9 cellular contexts compared by ENCODE assay signal in the genomic region with DNA sequence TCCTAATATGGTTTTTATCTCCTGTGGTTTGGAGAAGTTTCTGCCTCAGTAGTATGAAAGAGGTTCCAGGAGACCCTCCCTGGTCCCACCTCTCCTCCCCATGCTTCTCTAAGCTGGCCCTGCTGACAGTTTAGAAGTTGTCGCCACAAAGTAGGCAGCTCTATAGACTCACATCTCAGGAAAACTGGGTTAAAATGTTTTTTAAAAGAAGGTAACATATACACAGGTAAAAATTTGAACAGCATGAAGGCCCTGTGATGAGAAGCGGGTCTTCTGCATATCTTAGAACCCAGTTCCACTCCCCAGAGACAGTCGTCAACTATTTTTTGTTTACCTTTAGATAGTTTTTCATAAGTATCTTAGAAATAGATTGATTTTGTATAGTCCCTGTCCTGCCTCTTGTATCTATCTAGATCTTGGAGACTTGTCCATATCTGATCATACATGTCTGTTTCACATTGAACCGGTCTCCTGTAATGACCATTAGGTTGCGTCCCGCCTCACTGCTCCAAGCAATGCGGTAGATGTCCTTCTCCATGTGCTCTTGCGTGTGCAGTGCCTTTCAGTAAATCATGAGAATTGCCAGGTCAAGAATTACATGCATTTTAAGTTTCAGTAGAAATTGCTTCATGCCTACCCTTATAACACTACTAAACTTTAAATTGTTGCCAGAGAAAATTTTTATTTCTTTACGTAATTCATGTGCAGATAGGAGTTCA. TPM values are rescaled to one million over a fixed set of nuclear protein-coding genes. Genes with fewer than 3 reads are reported as not detected.
DNase-seq lines count a peak whose midpoint lies in the region; ATAC-seq and TF ChIP-seq lines count a peak whose summit lies in the region.
"Had no signal": no experiment of that assay in that cellular context is flagged by ENCODE, and none has a peak within 500 bp of the region (broad histone marks: within the 10 kb centered on the region; RNA-seq: fewer than 3 reads in every experiment).

No MANE protein-coding gene starts in this region.

- peaks cover 3% of the 10 kb centered on the region for H4K20me1 ChIP-seq in hepatocyte (ENCODE audit: insufficient read depth, poor library complexity, severe bottlenecking)

- peak overlapping the region; percentile 20 for H3K27ac ChIP-seq in hepatocyte
- H3K27ac ChIP-seq: SJCRH30 had no signal

- H3K27ac Mint-ChIP-seq in activated CD4-positive, alpha-beta T cell treated with anti-CD3 and anti-CD28 coated beads for 36 hours, result peak overlapping the region; percentile 92
- H3K27ac Mint-ChIP-seq in activated naive CD4-positive, alpha-beta T cell treated with anti-CD3 and anti-CD28 coated beads, Interleukin-2, amount 50 U/mL, for 72 hours, result peak overlapping the region; percentile 85 to 92
- no peak overlapping the region for H3K27ac Mint-ChIP-seq in stimulated activated memory B cell treated with anti-CD40 and anti-IgM and Interleukin-4, amounts not matched to agents 10 μg/mL and 1 μg/mL and 100 μg/mL, for 72 hours

- peaks cover 16% of the 10 kb centered on the region for H3K27me3 ChIP-seq in hepatocyte
- H3K27me3 ChIP-seq: SJCRH30 had no signal

- CTCF ChIA-PET in activated CD4-positive, alpha-beta T cell treated with anti-CD3 and anti-CD28 coated beads for 36 hours (lab: Charles Lee), result interaction anchor here (0.6 to 4.2 kb wide), 8 partner anchors 12 to 190 kb away, joined by 3 to 28 read pairs (median 4); no protein-coding TSS in a partner anchor

- ATAC-seq in activated CD4-positive, alpha-beta T cell treated with anti-CD3 and anti-CD28 coated beads for 36 hours, result no peak
- no peak for ATAC-seq in activated naive CD4-positive, alpha-beta T cell treated with anti-CD3 and anti-CD28 coated beads, Interleukin-2, amount 50 U/mL, for 72 hours
- no peak for ATAC-seq in stimulated activated memory B cell treated with anti-CD40 and anti-IgM and Interleukin-4, amounts not matched to agents 10 μg/mL and 1 μg/mL and 100 μg/mL, for 72 hours

- WGBS in hepatocyte (ENCODE audit: low lambda C conversion rate, missing lambda C conversion rate), result 84% methylated on average over 9 of the region's 9 CpGs

- peak overlapping the region; percentile 95 for H3K4me3 Mint-ChIP-seq in activated CD4-positive, alpha-beta T cell treated with anti-CD3 and anti-CD28 coated beads for 36 hours
- peak overlapping the region; percentile 83 for H3K4me3 Mint-ChIP-seq in stimulated activated memory B cell treated with anti-CD40 and anti-IgM and Interleukin-4, amounts not matched to agents 10 μg/mL and 1 μg/mL and 100 μg/mL, for 72 hours

- no peaks in the 10 kb centered on the region for H3K9me2 ChIP-seq in hepatocyte (replicated peaks; ENCODE audit: insufficient read depth)

- H2AFZ ChIP-seq in hepatocyte, result no peak overlapping the region

- peak overlapping the region; percentile 86 for H3K4me2 ChIP-seq in hepatocyte

- DNase-seq in activated CD4-positive, alpha-beta T cell treated with anti-CD3 and anti-CD28 coated beads for 36 hours, result no peak
- DNase-seq in activated CD4-positive, alpha-beta T cell treated with anti-CD3 and anti-CD28 coated beads for 1 hour, result no peak
- no peak for DNase-seq in activated naive CD4-positive, alpha-beta T cell treated with anti-CD3 and anti-CD28 coated beads, Interleukin-2, amount 50 U/mL, for 72 hours (ENCODE audit: low spot score in 2 of 2)
- DNase-seq in hepatocyte (ENCODE audit: low spot score) (no peak), NCI-H748 (lab: John Stamatoyannopoulos, UW; ENCODE audit: unreplicated experiment) (no peak), NCI-H1694 treated with DMSO at 0.1 percent for 48 hours (lab: John Stamatoyannopoulos, UW) (no peak), GM19238 (ENCODE audit: insufficient read length, low spot score) (no peak)

- no peak overlapping the region for H3K4me3 ChIP-seq in hepatocyte
- H3K4me3 ChIP-seq: SJCRH30 had no signal

- H3K4me1 Mint-ChIP-seq in activated CD4-positive, alpha-beta T cell treated with anti-CD3 and anti-CD28 coated beads for 36 hours, result peaks cover 68% of the 10 kb centered on the region
- peaks cover 84% of the 10 kb centered on the region for H3K4me1 Mint-ChIP-seq in stimulated activated memory B cell treated with anti-CD40 and anti-IgM and Interleukin-4, amounts not matched to agents 10 μg/mL and 1 μg/mL and 100 μg/mL, for 72 hours

- no peaks in the 10 kb centered on the region for H3K36me3 ChIP-seq in hepatocyte (replicated peaks; ENCODE audit: insufficient read depth, low read depth)

- no peaks in the 10 kb centered on the region for H3K27me3 Mint-ChIP-seq in activated CD4-positive, alpha-beta T cell treated with anti-CD3 and anti-CD28 coated beads for 36 hours
- H3K27me3 Mint-ChIP-seq in stimulated activated memory B cell treated with anti-CD40 and anti-IgM and Interleukin-4, amounts not matched to agents 10 μg/mL and 1 μg/mL and 100 μg/mL, for 72 hours, result no peaks in the 10 kb centered on the region

- H3K4me1 ChIP-seq in hepatocyte (ENCODE audit: insufficient read depth), result peaks cover 46% of the 10 kb centered on the region

- intact Hi-C loops in activated CD4-positive, alpha-beta T cell treated with anti-CD3 and anti-CD28 coated beads for 36 hours (cut with DNase I, micrococcal nuclease), result loop anchor here (1.0 to 5.0 kb wide), 7 partner anchors 47 to 578 kb away; a partner anchor contains a TSS

- H3K79me2 ChIP-seq in hepatocyte, result peaks cover 10% of the 10 kb centered on the region

- no peak for TF ChIP-seq CTCF in hepatocyte (IDR thresholded peaks at IDR 0.05; ENCODE audit: poor library complexity)

- H3K9me3 Mint-ChIP-seq in activated CD4-positive, alpha-beta T cell treated with anti-CD3 and anti-CD28 coated beads for 36 hours (ENCODE audit: low read depth), result no peaks in the 10 kb centered on the region
- no peaks in the 10 kb centered on the region for H3K9me3 Mint-ChIP-seq in activated naive CD4-positive, alpha-beta T cell treated with anti-CD3 and anti-CD28 coated beads, Interleukin-2, amount 50 U/mL, for 72 hours
- H3K9me3 Mint-ChIP-seq in stimulated activated memory B cell treated with anti-CD40 and anti-IgM and Interleukin-4, amounts not matched to agents 10 μg/mL and 1 μg/mL and 100 μg/mL, for 72 hours, result no peaks in the 10 kb centered on the region

- POLR2A ChIA-PET in activated CD4-positive, alpha-beta T cell treated with anti-CD3 and anti-CD28 coated beads for 36 hours (lab: Charles Lee), result interaction anchor here (0.6 to 4.3 kb wide), 4 partner anchors 28 to 146 kb away, joined by 3 to 23 read pairs (median 4); no protein-coding TSS in a partner anchor

- peaks cover 68% of the 10 kb centered on the region for H3K36me3 Mint-ChIP-seq in activated CD4-positive, alpha-beta T cell treated with anti-CD3 and anti-CD28 coated beads for 36 hours (ENCODE audit: low read depth)
- peaks cover 36 to 56% of the 10 kb centered on the region in 2 donors for H3K36me3 Mint-ChIP-seq in activated naive CD4-positive, alpha-beta T cell treated with anti-CD3 and anti-CD28 coated beads, Interleukin-2, amount 50 U/mL, for 72 hours
- H3K36me3 Mint-ChIP-seq in stimulated activated memory B cell treated with anti-CD40 and anti-IgM and Interleukin-4, amounts not matched to agents 10 μg/mL and 1 μg/mL and 100 μg/mL, for 72 hours, result peaks cover 4% of the 10 kb centered on the region

- no peaks in the 10 kb centered on the region for H3K9me3 ChIP-seq in hepatocyte (ENCODE audit: low read depth)
- H3K9me3 ChIP-seq: SJCRH30 had no signal

RNA-seq across cellular contexts. Expression of a gene that starts 2.2 kb away (rescaled TPM):
- total RNA-seq in activated CD4-positive, alpha-beta T cell treated with anti-CD3 and anti-CD28 coated beads for 36 hours, result 10 to 100 TPM; 60.9 to 70.7 TPM
- total RNA-seq in activated naive CD4-positive, alpha-beta T cell treated with anti-CD3 and anti-CD28 coated beads, Interleukin-2, amount 50 U/mL, for 72 hours, result 10 to 100 TPM; 23.0 to 32.4 TPM
- 47.5 and 49.6 TPM in 2 replicates for total RNA-seq in hepatocyte
- polyA plus RNA-seq in hepatocyte, result 54.2 and 60.7 TPM in 2 replicates
